8 cellular contexts compared by ENCODE assay signal in genomic region chr1:2526824-2527552, GRCh38. TPM values are rescaled to one million over a fixed set of nuclear protein-coding genes. Genes with fewer than 3 reads are reported as not detected.
DNase-seq lines count a peak whose midpoint lies in the region; ATAC-seq and TF ChIP-seq lines count a peak whose summit lies in the region.

No MANE protein-coding gene starts in this region.

- H3K9ac ChIP-seq in mesendoderm (ENCODE audit: low read length), result peak overlapping the region; percentile 26

- H3K4me3 ChIP-seq in coronary artery (peak overlapping the region; percentile 93), mesendoderm (ENCODE audit: low read length) (no peak overlapping the region)

- no peak overlapping the region for H4K5ac ChIP-seq in mesendoderm (ENCODE audit: low read length)

- CTCF ChIA-PET in HEK293T (lab: Yijun Ruan, JAX), result no interaction called here

- no peaks in the 10 kb centered on the region for H3K9me3 Mint-ChIP-seq in stimulated activated naive CD8-positive, alpha-beta T cell treated with anti-CD3 and anti-CD28 coated beads, Interleukin-15, Interleukin-2, amounts not matched to agents 100 ng/mL and 50 ng/mL, for 24 hours

- no peaks in the 10 kb centered on the region for H3K36me3 ChIP-seq in mesendoderm (ENCODE audit: control insufficient read depth, insufficient read depth, low read length)

- no peak overlapping the region for H2BK5ac ChIP-seq in mesendoderm (ENCODE audit: low read length)

- no peak overlapping the region for H2AK5ac ChIP-seq in mesendoderm (ENCODE audit: low read length)

- peak overlapping the region; percentile 24 for H3K4me2 ChIP-seq in mesendoderm (ENCODE audit: low read length)

- no peak overlapping the region for H2BK120ac ChIP-seq in mesendoderm (ENCODE audit: low read depth, low read length)

- H3K4me1 ChIP-seq in mesendoderm (ENCODE audit: control insufficient read depth, low read depth, low read length), result peaks cover 6% of the 10 kb centered on the region

- POLR2A ChIA-PET in HEK293T (lab: Yijun Ruan, JAX), result interaction anchor here (0.5 to 8.5 kb wide), 12 partner anchors 10 to 114 kb away, joined by 3 to 74 read pairs (median 4); partner anchors contain the start of gene PEX10

- peak; percentile 21 for ATAC-seq in GM19372 (IDR thresholded peaks at IDR 0.05; ENCODE audit: low read depth, unreplicated experiment)
- peak; percentile 29 for ATAC-seq in HG03432 (IDR thresholded peaks at IDR 0.05; ENCODE audit: unreplicated experiment)

- H3K4me3 Mint-ChIP-seq in stimulated activated naive CD8-positive, alpha-beta T cell treated with anti-CD3 and anti-CD28 coated beads, Interleukin-15, Interleukin-2, amounts not matched to agents 100 ng/mL and 50 ng/mL, for 24 hours, result peak overlapping the region; percentile 85

- no CpG with 5 or more reads among the region's 20 CpGs for WGBS in mesendoderm (ENCODE audit: extremely low coverage, insufficient coverage, low lambda C conversion rate)

- H2BK15ac ChIP-seq in mesendoderm (replicated peaks; ENCODE audit: low read depth), result no peak overlapping the region

- peak overlapping the region; percentile 46 for H3K27ac Mint-ChIP-seq in stimulated activated naive CD8-positive, alpha-beta T cell treated with anti-CD3 and anti-CD28 coated beads, Interleukin-15, Interleukin-2, amounts not matched to agents 100 ng/mL and 50 ng/mL, for 24 hours

- no peak overlapping the region for H3K23ac ChIP-seq in mesendoderm (ENCODE audit: low read length)

- H3K27me3 Mint-ChIP-seq in stimulated activated naive CD8-positive, alpha-beta T cell treated with anti-CD3 and anti-CD28 coated beads, Interleukin-15, Interleukin-2, amounts not matched to agents 100 ng/mL and 50 ng/mL, for 24 hours, result peaks cover 6% of the 10 kb centered on the region

- DNase-seq in T-helper 22 cell (ENCODE audit: low read depth), result peak; percentile 33
- no peak for DNase-seq in coronary artery (ENCODE audit: low spot score)
- DNase-seq in mesendoderm, result peak; percentile 52
- no peak for DNase-seq in HEK293T (ENCODE audit: extremely low spot score)

- H3K79me2 ChIP-seq in mesendoderm (ENCODE audit: control insufficient read depth, insufficient read depth, low read length), result peaks cover 36% of the 10 kb centered on the region

- TF ChIP-seq CTCF in C4-2B (conservative IDR thresholded peaks at IDR 0.05) (no peak), coronary artery (IDR thresholded peaks at IDR 0.05) (no peak)

- no peak overlapping the region for H3K18ac ChIP-seq in mesendoderm (ENCODE audit: low read length)

- no peak overlapping the region for H3K56ac ChIP-seq in mesendoderm (ENCODE audit: low read length)

- H3K27me3 ChIP-seq in mesendoderm (ENCODE audit: insufficient read depth, low read length, poor library complexity), result peaks cover 23% of the 10 kb centered on the region

- H4K8ac ChIP-seq in mesendoderm (ENCODE audit: low read depth, low read length), result no peak overlapping the region

- peak overlapping the region; percentile 85 for H3K27ac ChIP-seq in C4-2B
- H3K27ac ChIP-seq in coronary artery, result peak overlapping the region; percentile 79 to 95
- H3K27ac ChIP-seq in mesendoderm (ENCODE audit: low read depth, low read length), result no peak overlapping the region

- peaks cover 26% of the 10 kb centered on the region for H3K79me1 ChIP-seq in mesendoderm (ENCODE audit: low read length)

- H3K4ac ChIP-seq in mesendoderm (ENCODE audit: low read depth, low read length), result no peak overlapping the region

- H3K4me1 Mint-ChIP-seq in stimulated activated naive CD8-positive, alpha-beta T cell treated with anti-CD3 and anti-CD28 coated beads, Interleukin-15, Interleukin-2, amounts not matched to agents 100 ng/mL and 50 ng/mL, for 24 hours (ENCODE audit: low read depth), result peaks cover 50% of the 10 kb centered on the region

- H3K36me3 Mint-ChIP-seq in stimulated activated naive CD8-positive, alpha-beta T cell treated with anti-CD3 and anti-CD28 coated beads, Interleukin-15, Interleukin-2, amounts not matched to agents 100 ng/mL and 50 ng/mL, for 24 hours (ENCODE audit: low read depth), result no peaks in the 10 kb centered on the region

TF ChIP-seq in HEK293T, 16 proteins besides CTCF, POLR2A, EP300 and RAD21:
- no peak for TF ChIP-seq PKNOX1 (IDR thresholded peaks at IDR 0.05)
- TF ChIP-seq NFRKB (IDR thresholded peaks at IDR 0.05), result no peak
- no peak for TF ChIP-seq ELF4 (IDR thresholded peaks at IDR 0.05)
- TF ChIP-seq FOXM1 (IDR thresholded peaks at IDR 0.05; ENCODE audit: borderline replicate concordance), result no peak
- no peak for TF ChIP-seq ZNF384 (IDR thresholded peaks at IDR 0.05)
- no peak for TF ChIP-seq TARDBP (IDR thresholded peaks at IDR 0.05)
- TF ChIP-seq L3MBTL2 (conservative IDR thresholded peaks at IDR 0.05), result no peak
- no peak for TF ChIP-seq ARNT (IDR thresholded peaks at IDR 0.05)
- TF ChIP-seq FOXK2 (IDR thresholded peaks at IDR 0.05), result no peak
- TF ChIP-seq SUZ12 (IDR thresholded peaks at IDR 0.05), result no peak
- TF ChIP-seq CTBP1 (IDR thresholded peaks at IDR 0.05; ENCODE audit: borderline replicate concordance), result no peak
- no peak for TF ChIP-seq FOXA1 (IDR thresholded peaks at IDR 0.05)
- no peak for TF ChIP-seq LEF1 (IDR thresholded peaks at IDR 0.05; ENCODE audit: borderline replicate concordance)

RNA-seq across cellular contexts. Expression of gene PANK4, which starts 0.6 kb away (rescaled TPM):
- 9.4 TPM for polyA plus RNA-seq in mesendoderm (2013, experiment 1 of 2)
- 9.4 TPM for polyA plus RNA-seq in mesendoderm (2013, experiment 2 of 2)

RNA-seq across cellular contexts. Expression of gene HES5, which starts 3.1 kb away (rescaled TPM):
- polyA plus RNA-seq in mesendoderm (2013, experiment 1 of 2), result not detected
- polyA plus RNA-seq in mesendoderm (2013, experiment 2 of 2), result not detected

RNA-seq across cellular contexts. Expression of gene TNFRSF14, which starts 29.2 kb away (rescaled TPM):
- 0.08 TPM for polyA plus RNA-seq in mesendoderm (2013, experiment 1 of 2)
- 0.04 TPM for polyA plus RNA-seq in mesendoderm (2013, experiment 2 of 2)

RNA-seq across cellular contexts. Expression of gene PLCH2, which starts 50.9 kb away (rescaled TPM):
- 0.01 TPM for polyA plus RNA-seq in mesendoderm (2013, experiment 1 of 2)
- 0.01 TPM for polyA plus RNA-seq in mesendoderm (2013, experiment 2 of 2)

RNA-seq across cellular contexts. Expression of gene PRXL2B, which starts 59.6 kb away (rescaled TPM):
- polyA plus RNA-seq in mesendoderm (2013, experiment 1 of 2), result 22.0 TPM
- polyA plus RNA-seq in mesendoderm (2013, experiment 2 of 2), result 22.9 TPM

Comparison
In these comparisons a context has a peak if more than half of its experiments do, and no peak if none do; other contexts are left out.
1. DNase-seq: peak in T-helper 22 cell (single experiment) and mesendoderm (single experiment); none in coronary artery (single experiment) and HEK293T (single experiment).